Comparison of ENCODE assay signal across 18 cellular contexts in the genomic region with DNA sequence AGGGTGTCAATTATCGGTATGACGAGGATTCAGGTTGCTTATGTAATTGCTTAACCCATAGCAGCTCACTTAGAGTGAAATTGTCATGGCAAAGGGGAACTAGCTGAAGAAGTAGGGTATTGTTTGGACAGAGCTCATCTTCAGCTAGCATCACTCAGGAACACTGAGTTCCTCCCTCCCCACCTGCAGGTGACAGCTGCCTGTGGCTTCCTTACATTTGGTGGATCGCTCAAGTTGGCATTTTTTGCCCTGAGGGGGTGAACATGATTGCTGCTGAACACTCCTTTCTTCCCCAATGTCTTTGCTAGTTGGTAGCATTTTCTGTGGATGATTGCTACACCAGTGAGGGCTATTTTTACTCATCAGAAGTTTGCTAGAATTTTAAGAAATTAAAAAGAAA.
"Had no signal": no experiment of that assay in that cellular context is flagged by ENCODE, and none has a peak within 500 bp of the region (broad histone marks: within the 10 kb centered on the region; RNA-seq: fewer than 3 reads in every experiment).

No MANE protein-coding gene starts in this region.

- H3K27me3 ChIP-seq: neutrophil, sigmoid colon, stomach, transverse colon had no signal

- H3K4me3 ChIP-seq: coronary artery, heart right ventricle, psoas muscle, sigmoid colon, stomach, thoracic aorta, transverse colon had no signal

- H3K9me3 ChIP-seq: neutrophil, psoas muscle, sigmoid colon, stomach, thoracic aorta, transverse colon had no signal

- H3K27ac ChIP-seq: coronary artery, heart right ventricle, neutrophil, psoas muscle, sigmoid colon, stomach, thoracic aorta, transverse colon had no signal

- H3K4me1 ChIP-seq: psoas muscle, transverse colon had no signal

- DNase-seq: effector CD4-positive, alpha-beta T cell; endodermal cell; erythroblast; foreskin melanocyte; heart right ventricle; kidney glomerular epithelial cell; naive thymus-derived CD8-positive, alpha-beta T cell; psoas muscle; sigmoid colon; small intestine; stimulated activated CD4-positive, alpha-beta T cell treated with anti-CD3 and anti-CD28 coated beads, Interleukin-12 subunit alpha, Interleukin-12 subunit beta, amount 100 ng/mL, for 4 hours; stimulated activated naive CD4-positive, alpha-beta T cell; stomach; substantia nigra; transverse colon had no signal

- H3K36me3 ChIP-seq: heart right ventricle, neutrophil, sigmoid colon, stomach, thoracic aorta, transverse colon had no signal

- ATAC-seq: heart right ventricle; naive thymus-derived CD8-positive, alpha-beta T cell; psoas muscle had no signal
